Comparison of ENCODE assay signal across 8 cellular contexts in genomic region chr14:101235042-101235871, GRCh38.
A peak's percentile ranks its signal among the peaks of the same experiment; 100 is the strongest.
DNase-seq lines count a peak whose midpoint lies in the region; ATAC-seq and TF ChIP-seq lines count a peak whose summit lies in the region.

No MANE protein-coding gene starts in this region.

- 57% methylated on average over 21 of the region's 21 CpGs for WGBS in liver
- 68 to 78% (median 69%) methylated on average over 17 to 21 of the region's 21 CpGs for WGBS in stomach, 5 donors

- H3K9ac ChIP-seq in liver (ENCODE audit: low read depth in 1 of 2, low read length in 2 of 2): no peak overlapping the region

- H3K4me3 ChIP-seq in breast epithelium (no peak overlapping the region), liver (ENCODE audit: low read depth in 1 of 3, low read length in 3 of 3) (no peak overlapping the region), stomach (no peak overlapping the region)

- H3K36me3 ChIP-seq in breast epithelium (no peaks in the 10 kb centered on the region), liver (ENCODE audit: control insufficient read depth in 4 of 4, insufficient read depth in 3 of 4, low read depth in 1 of 4, low read length in 3 of 4) (no peaks in the 10 kb centered on the region), stomach (no peaks in the 10 kb centered on the region)

- H3K4me1 ChIP-seq in breast epithelium (no peaks in the 10 kb centered on the region), liver (ENCODE audit: control insufficient read depth in 4 of 4, insufficient read depth in 4 of 4, low read length in 3 of 4) (peaks cover 0 to 3% (median 0%) of the 10 kb centered on the region in 4 donors), stomach (peaks cover 0 to 7% (median 0%) of the 10 kb centered on the region in 4 donors)

- TF ChIP-seq RAD21 in liver (IDR thresholded peaks at IDR 0.05): peak; percentile 81 to 92

- intact Hi-C loops in breast epithelium (cut with DNase I; ENCODE audit: low total_unique reads) (no loop called here), stomach (cut with DNase I; ENCODE audit: low total_unique reads) (no loop called here)

- H3K9me3 ChIP-seq in breast epithelium (no peaks in the 10 kb centered on the region), liver (ENCODE audit: control insufficient read depth in 4 of 4, low read length in 3 of 4) (no peaks in the 10 kb centered on the region), stomach (peaks cover 0 to under 1% (median 0%) of the 10 kb centered on the region in 4 donors)

- DNase-seq in AG08395 (ENCODE audit: low spot score): peak; percentile 71
- DNase-seq in GM10266 (ENCODE audit: extremely low spot score): peak; percentile 56
- peak; percentile 38 for DNase-seq in NCI-H510A treated with DMSO at 0.1 percent for 48 hours (lab: John Stamatoyannopoulos, UW)
- no peak for DNase-seq in breast epithelium (ENCODE audit: low spot score in 2 of 2)
- peak; percentile 47 for DNase-seq in stomach

- TF ChIP-seq CTCF in GM10266 (IDR thresholded peaks at IDR 0.05; ENCODE audit: control insufficient read depth, insufficient read depth, low read depth, missing control alignments) (peak; percentile 59), breast epithelium (IDR thresholded peaks at IDR 0.05) (peak in 2 of 3 donors; percentile 45 to 47), liver (IDR thresholded peaks at IDR 0.05; ENCODE audit: low read depth, low read length, missing input control) (peak; percentile 68), stomach (IDR thresholded peaks at IDR 0.05) (peak in 4 of 7 experiments; percentile 21 to 42 (median 26))

- TF ChIP-seq EP300 in stomach (IDR thresholded peaks at IDR 0.05): no peak

- H3K27ac ChIP-seq in breast epithelium: no peak overlapping the region
- H3K27ac ChIP-seq in liver (ENCODE audit: low read depth in 1 of 2, low read length in 2 of 2): no peak overlapping the region
- no peak overlapping the region for H3K27ac ChIP-seq in stomach

- H3K27me3 ChIP-seq in breast epithelium (peaks cover 0 to 8% of the 10 kb centered on the region in 2 donors), liver (ENCODE audit: control insufficient read depth in 4 of 4, insufficient read depth in 4 of 4, low read length in 3 of 4) (no peaks in the 10 kb centered on the region), stomach (peaks cover 0 to 42% (median 5%) of the 10 kb centered on the region in 3 donors)

- no peak for TF ChIP-seq POLR2A in breast epithelium (IDR thresholded peaks at IDR 0.05)
- no peak for TF ChIP-seq POLR2A in stomach (IDR thresholded peaks at IDR 0.05)

- ATAC-seq in HG02870 (IDR thresholded peaks at IDR 0.05; ENCODE audit: unreplicated experiment) (no peak), HG03139 (IDR thresholded peaks at IDR 0.05; ENCODE audit: unreplicated experiment) (no peak)

TF ChIP-seq in liver, 16 proteins besides CTCF, POLR2A, EP300 and RAD21:
- TF ChIP-seq JUND (IDR thresholded peaks at IDR 0.05) (no peak), MAX (IDR thresholded peaks at IDR 0.05) (no peak), SP1 (IDR thresholded peaks at IDR 0.05) (no peak), RXRA (IDR thresholded peaks at IDR 0.05) (no peak)

Comparison
In these comparisons a context has a peak if more than half of its experiments do, and no peak if none do; other contexts are left out.
1. DNase-seq: peak in AG08395 (single experiment), GM10266 (single experiment), NCI-H510A treated with DMSO at 0.1 percent for 48 hours (single experiment) and stomach (single experiment); none in breast epithelium (0 of 2).
2. Peak in every context shown above with its lines, with median percentiles within 50 percentile points of each other: CTCF ChIP-seq.